In genomic region chr6:111606620-111607115, GRCh38 we compare ENCODE assay signal across 8 cellular contexts. TPM values are rescaled to one million over a fixed set of nuclear protein-coding genes. Genes with fewer than 3 reads are reported as not detected.
DNase-seq lines count a peak whose midpoint lies in the region; ATAC-seq and TF ChIP-seq lines count a peak whose summit lies in the region.

No MANE protein-coding gene starts in this region.

- H3K9me3 Mint-ChIP-seq in progenitor cell of endocrine pancreas (ENCODE audit: low read depth): no peaks in the 10 kb centered on the region

- H3K27ac ChIP-seq in epithelial cell of prostate: peak overlapping the region; percentile 98

- TF ChIP-seq CTCF in progenitor cell of endocrine pancreas (IDR thresholded peaks at IDR 0.05; ENCODE audit: unreplicated experiment): no peak

- no peak overlapping the region for H3K27ac Mint-ChIP-seq in progenitor cell of endocrine pancreas

- ATAC-seq in GM18868 (IDR thresholded peaks at IDR 0.05; ENCODE audit: unreplicated experiment) (no peak), GM21390 (IDR thresholded peaks at IDR 0.05; ENCODE audit: unreplicated experiment) (no peak)

- H3K27me3 Mint-ChIP-seq in progenitor cell of endocrine pancreas: no peaks in the 10 kb centered on the region

- peak overlapping the region; percentile 82 for H3K4me3 Mint-ChIP-seq in progenitor cell of endocrine pancreas (ENCODE audit: low read depth)

- peaks cover 46% of the 10 kb centered on the region for H3K4me1 Mint-ChIP-seq in progenitor cell of endocrine pancreas (ENCODE audit: low read depth)

- no peaks in the 10 kb centered on the region for H3K36me3 Mint-ChIP-seq in progenitor cell of endocrine pancreas (ENCODE audit: insufficient read depth)

- peak; percentile 16 for DNase-seq in EL
- DNase-seq in OCI-M1 (lab: John Stamatoyannopoulos, UW): peak; percentile 40
- DNase-seq in epithelial cell of prostate (ENCODE audit: low read depth, low spot score): no peak
- no peak for DNase-seq in progenitor cell of endocrine pancreas (ENCODE audit: low spot score, unreplicated experiment)
- DNase-seq in amniotic stem cell (lab: John Stamatoyannopoulos, UW): no peak
- DNase-seq in ureter (ENCODE audit: low spot score): no peak

RNA-seq across cellular contexts. Expression of gene TRAF3IP2, which starts 1.0 kb away (rescaled TPM):
- total RNA-seq in progenitor cell of endocrine pancreas (23.4 and 24.9 TPM in 2 replicates), ureter (45.3 TPM)

Comparison
In these comparisons a context has a peak if more than half of its experiments do, and no peak if none do; other contexts are left out.
1. DNase-seq: peak in EL (single experiment) and OCI-M1 (single experiment); none in epithelial cell of prostate (single experiment), progenitor cell of endocrine pancreas (single experiment), amniotic stem cell (single experiment) and ureter (single experiment).